Comparison of ENCODE assay signal across 8 cellular contexts in the genomic region with DNA sequence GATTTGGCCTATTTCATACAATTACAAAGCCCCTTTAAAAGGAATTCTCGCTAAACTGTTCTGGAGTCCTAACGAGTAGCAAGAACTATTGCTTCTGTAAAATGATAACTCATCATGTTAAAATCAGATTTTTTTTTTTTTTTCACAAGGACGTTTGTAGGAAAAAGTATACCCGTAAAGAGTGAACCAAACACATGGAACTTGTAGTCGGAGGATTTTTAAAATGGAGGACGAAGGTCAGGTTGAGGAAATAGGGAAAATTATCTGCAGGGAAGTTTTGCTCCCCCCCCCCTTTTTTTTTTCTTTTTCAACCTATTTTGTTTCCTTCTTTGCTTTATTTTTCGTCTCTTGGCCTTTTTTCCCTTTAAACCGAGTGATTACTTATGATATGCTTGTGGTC. TPM values are rescaled to one million over a fixed set of nuclear protein-coding genes. Genes with fewer than 3 reads are reported as not detected.
DNase-seq lines count a peak whose midpoint lies in the region; ATAC-seq and TF ChIP-seq lines count a peak whose summit lies in the region.

No MANE protein-coding gene starts in this region.

- POLR2A ChIA-PET in PC-9 (lab: Charles Lee; ENCODE audit: unreplicated experiment) = interaction anchor here (0.7 kb wide), 1 partner anchor 1738 kb away, joined by 3 read pairs; no protein-coding TSS in a partner anchor

- H3F3A ChIP-seq in PC-9 (ENCODE audit: insufficient read depth, low read depth) (peaks cover 8% of the 10 kb centered on the region; the same call in 1 of the 2 replicates), neural cell (ENCODE audit: insufficient read depth, low read length, poor library complexity, severe bottlenecking) (no peaks in the 10 kb centered on the region)

- peaks cover 12% of the 10 kb centered on the region for H3K27me3 Mint-ChIP-seq in activated CD8-positive, alpha-beta memory T cell treated with anti-CD3 and anti-CD28 coated beads, Interleukin-2, amount 10 ng/mL, durations not matched to agents 7 days and 5 days

- H3K36me3 Mint-ChIP-seq in activated CD8-positive, alpha-beta memory T cell treated with anti-CD3 and anti-CD28 coated beads, Interleukin-2, amount 10 ng/mL, durations not matched to agents 7 days and 5 days = peaks cover 42% of the 10 kb centered on the region

- no peak for ATAC-seq in activated CD8-positive, alpha-beta memory T cell treated with anti-CD3 and anti-CD28 coated beads, Interleukin-2, amount 10 ng/mL, durations not matched to agents 7 days and 5 days
- ATAC-seq in HG02588 (IDR thresholded peaks at IDR 0.05; ENCODE audit: unreplicated experiment) (no peak), GM18870 (IDR thresholded peaks at IDR 0.05; ENCODE audit: unreplicated experiment) (no peak), HG03196 (IDR thresholded peaks at IDR 0.05; ENCODE audit: unreplicated experiment) (no peak)

- TF ChIP-seq EP300 in neural cell (conservative IDR thresholded peaks at IDR 0.05; ENCODE audit: poor library complexity, severe bottlenecking) = no peak

- H3K36me3 ChIP-seq in PC-9 (ENCODE audit: low read depth) (peaks cover 32% of the 10 kb centered on the region), ectodermal cell (ENCODE audit: control insufficient read depth, insufficient read depth, low read length) (no peaks in the 10 kb centered on the region), neural cell (ENCODE audit: insufficient read depth, low read length) (no peaks in the 10 kb centered on the region)

- H3K79me2 ChIP-seq in PC-9 (ENCODE audit: low read depth) (peaks cover 55% of the 10 kb centered on the region), neural cell (replicated peaks; ENCODE audit: insufficient read depth, low read length) (peaks cover 37% of the 10 kb centered on the region)

- H4K20me1 ChIP-seq in PC-9 (ENCODE audit: insufficient read depth) = peaks cover 9% of the 10 kb centered on the region
- H4K20me1 ChIP-seq in neural cell (ENCODE audit: insufficient read depth) = no peaks in the 10 kb centered on the region

- H3K4me3 Mint-ChIP-seq in activated CD8-positive, alpha-beta memory T cell treated with anti-CD3 and anti-CD28 coated beads, Interleukin-2, amount 10 ng/mL, durations not matched to agents 7 days and 5 days = peak overlapping the region; percentile 95

- peak overlapping the region; percentile 84 for H3K27ac ChIP-seq in PC-9
- H3K27ac ChIP-seq in ectodermal cell (ENCODE audit: insufficient read depth, low read depth, low read length, poor library complexity, severe bottlenecking) = peak overlapping the region; percentile 95
- peak overlapping the region; percentile 98 for H3K27ac ChIP-seq in neural cell (ENCODE audit: low read length)

- H2AFZ ChIP-seq in PC-9 = peak overlapping the region; percentile 81
- no peak overlapping the region for H2AFZ ChIP-seq in neural cell (ENCODE audit: low read depth, low read length)

- no peak for DNase-seq in activated CD8-positive, alpha-beta memory T cell treated with anti-CD3 and anti-CD28 coated beads, Interleukin-2, amount 10 ng/mL, durations not matched to agents 7 days and 5 days
- no peak for DNase-seq in activated CD8-positive, alpha-beta memory T cell treated with anti-CD3 and anti-CD28 coated beads, Interleukin-2, amount 50 U/mL, for 4 hours
- DNase-seq in PC-9 = no peak

- no peaks in the 10 kb centered on the region for H3K9me2 ChIP-seq in PC-9 (ENCODE audit: insufficient read depth)
- H3K9me2 ChIP-seq in neural cell (ENCODE audit: insufficient read depth, low read length) = no peaks in the 10 kb centered on the region

- H3K27me3 ChIP-seq in PC-9 (ENCODE audit: insufficient read depth, low read depth) = no peaks in the 10 kb centered on the region
- no peaks in the 10 kb centered on the region for H3K27me3 ChIP-seq in ectodermal cell (ENCODE audit: control insufficient read depth, insufficient read depth, low read length, poor library complexity, severe bottlenecking)
- H3K27me3 ChIP-seq in neural cell (ENCODE audit: insufficient read depth, low read depth, low read length) = no peaks in the 10 kb centered on the region

- H3K9me3 ChIP-seq in PC-9 (ENCODE audit: insufficient read depth, low read depth) (no peaks in the 10 kb centered on the region), ectodermal cell (ENCODE audit: control insufficient read depth, low read length) (no peaks in the 10 kb centered on the region), neural cell (ENCODE audit: low read length) (no peaks in the 10 kb centered on the region)

- peak overlapping the region; percentile 90 for H3K4me2 ChIP-seq in PC-9
- H3K4me2 ChIP-seq in neural cell (ENCODE audit: low read length) = peak overlapping the region; percentile 93

- BruUV-seq in PC-9 (replicated peaks; lab: Mats Ljungman, UMichigan) = no TSS peak

- 0 to 8% methylated on average over 3 to 8 of the region's 8 CpGs for WGBS in ectodermal cell, 2 experiments

- CTCF ChIA-PET in activated CD8-positive, alpha-beta memory T cell treated with anti-CD3 and anti-CD28 coated beads, Interleukin-2, amount 10 ng/mL, durations not matched to agents 7 days and 5 days (lab: Charles Lee) = no interaction called here
- CTCF ChIA-PET in PC-9 (lab: Charles Lee) = no interaction called here

- intact Hi-C loops in PC-9 (cut with micrococcal nuclease; ENCODE audit: unreplicated experiment) = loop anchor here (1.0 to 2.0 kb wide), 2 partner anchors 150 to 371 kb away; a partner anchor contains a TSS

- no peak for TF ChIP-seq CTCF in PC-9 (conservative IDR thresholded peaks at IDR 0.05)
- TF ChIP-seq CTCF in neural cell (IDR thresholded peaks at IDR 0.05; ENCODE audit: poor library complexity, severe bottlenecking) = no peak

- TF ChIP-seq RAD21 in neural cell (conservative IDR thresholded peaks at IDR 0.05) = no peak

- H3K9me3 Mint-ChIP-seq in activated CD8-positive, alpha-beta memory T cell treated with anti-CD3 and anti-CD28 coated beads, Interleukin-2, amount 10 ng/mL, durations not matched to agents 7 days and 5 days (ENCODE audit: low read depth) = peaks cover 2% of the 10 kb centered on the region

- peak overlapping the region; percentile 96 for H3K9ac ChIP-seq in neural cell (ENCODE audit: low read length)

- H3K27ac Mint-ChIP-seq in activated CD8-positive, alpha-beta memory T cell treated with anti-CD3 and anti-CD28 coated beads, Interleukin-2, amount 10 ng/mL, durations not matched to agents 7 days and 5 days = peak overlapping the region; percentile 96

- H3K4me1 ChIP-seq in PC-9 (replicated peaks; ENCODE audit: insufficient read depth) = peaks cover 26% of the 10 kb centered on the region
- no peaks in the 10 kb centered on the region for H3K4me1 ChIP-seq in ectodermal cell (ENCODE audit: control insufficient read depth, insufficient read depth, low read length)

- H3K4me1 Mint-ChIP-seq in activated CD8-positive, alpha-beta memory T cell treated with anti-CD3 and anti-CD28 coated beads, Interleukin-2, amount 10 ng/mL, durations not matched to agents 7 days and 5 days = peaks cover 33% of the 10 kb centered on the region

- H3K4me3 ChIP-seq in PC-9 (peak overlapping the region; percentile 90), ectodermal cell (ENCODE audit: insufficient read depth, low read depth, low read length) (peak overlapping the region; percentile 91), neural cell (ENCODE audit: low read length) (peak overlapping the region; percentile 87)

TF ChIP-seq in neural cell, 6 proteins besides CTCF, POLR2A, EP300 and RAD21:
- TF ChIP-seq, protein P1, sequence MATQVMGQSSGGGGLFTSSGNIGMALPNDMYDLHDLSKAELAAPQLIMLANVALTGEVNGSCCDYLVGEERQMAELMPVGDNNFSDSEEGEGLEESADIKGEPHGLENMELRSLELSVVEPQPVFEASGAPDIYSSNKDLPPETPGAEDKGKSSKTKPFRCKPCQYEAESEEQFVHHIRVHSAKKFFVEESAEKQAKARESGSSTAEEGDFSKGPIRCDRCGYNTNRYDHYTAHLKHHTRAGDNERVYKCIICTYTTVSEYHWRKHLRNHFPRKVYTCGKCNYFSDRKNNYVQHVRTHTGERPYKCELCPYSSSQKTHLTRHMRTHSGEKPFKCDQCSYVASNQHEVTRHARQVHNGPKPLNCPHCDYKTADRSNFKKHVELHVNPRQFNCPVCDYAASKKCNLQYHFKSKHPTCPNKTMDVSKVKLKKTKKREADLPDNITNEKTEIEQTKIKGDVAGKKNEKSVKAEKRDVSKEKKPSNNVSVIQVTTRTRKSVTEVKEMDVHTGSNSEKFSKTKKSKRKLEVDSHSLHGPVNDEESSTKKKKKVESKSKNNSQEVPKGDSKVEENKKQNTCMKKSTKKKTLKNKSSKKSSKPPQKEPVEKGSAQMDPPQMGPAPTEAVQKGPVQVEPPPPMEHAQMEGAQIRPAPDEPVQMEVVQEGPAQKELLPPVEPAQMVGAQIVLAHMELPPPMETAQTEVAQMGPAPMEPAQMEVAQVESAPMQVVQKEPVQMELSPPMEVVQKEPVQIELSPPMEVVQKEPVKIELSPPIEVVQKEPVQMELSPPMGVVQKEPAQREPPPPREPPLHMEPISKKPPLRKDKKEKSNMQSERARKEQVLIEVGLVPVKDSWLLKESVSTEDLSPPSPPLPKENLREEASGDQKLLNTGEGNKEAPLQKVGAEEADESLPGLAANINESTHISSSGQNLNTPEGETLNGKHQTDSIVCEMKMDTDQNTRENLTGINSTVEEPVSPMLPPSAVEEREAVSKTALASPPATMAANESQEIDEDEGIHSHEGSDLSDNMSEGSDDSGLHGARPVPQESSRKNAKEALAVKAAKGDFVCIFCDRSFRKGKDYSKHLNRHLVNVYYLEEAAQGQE (IDR thresholded peaks at IDR 0.05; ENCODE audit: borderline replicate concordance) = no peak
- TF ChIP-seq POLR2AphosphoS5 (IDR thresholded peaks at IDR 0.05) (no peak), MXI1 (conservative IDR thresholded peaks at IDR 0.05; ENCODE audit: poor library complexity, severe bottlenecking) (no peak), SMC3 (conservative IDR thresholded peaks at IDR 0.05; ENCODE audit: poor library complexity) (no peak), EZH2 (IDR thresholded peaks at IDR 0.05; ENCODE audit: borderline replicate concordance, insufficient read depth, low read length, poor library complexity, severe bottlenecking) (no peak), TAF1 (IDR thresholded peaks at IDR 0.05; ENCODE audit: low read depth) (no peak)
TF ChIP-seq in neural cell: peak in this region for 0.

RNA-seq across cellular contexts. Expression of a gene that starts 1.0 kb away (rescaled TPM):
- 10 to 100 TPM; 26.1 to 30.9 TPM for total RNA-seq in activated CD8-positive, alpha-beta memory T cell treated with anti-CD3 and anti-CD28 coated beads, Interleukin-2, amount 10 ng/mL, durations not matched to agents 7 days and 5 days
- total RNA-seq in PC-9 (2021) = 83.3 and 112 TPM in 2 replicates
- 63.4 TPM for polyA plus RNA-seq in ectodermal cell (2013, experiment 1 of 4)
- 58.5 TPM for polyA plus RNA-seq in ectodermal cell (2013, experiment 2 of 4)
- polyA plus RNA-seq in ectodermal cell (2013, experiment 3 of 4) = 57.8 TPM
- 62.3 TPM for polyA plus RNA-seq in ectodermal cell (2013, experiment 4 of 4)
- polyA plus RNA-seq in neural cell = 56.9 and 58.8 TPM in 2 replicates
- polyA minus RNA-seq in neural cell = 145 and 161 TPM in 2 replicates
